In the genomic region with DNA sequence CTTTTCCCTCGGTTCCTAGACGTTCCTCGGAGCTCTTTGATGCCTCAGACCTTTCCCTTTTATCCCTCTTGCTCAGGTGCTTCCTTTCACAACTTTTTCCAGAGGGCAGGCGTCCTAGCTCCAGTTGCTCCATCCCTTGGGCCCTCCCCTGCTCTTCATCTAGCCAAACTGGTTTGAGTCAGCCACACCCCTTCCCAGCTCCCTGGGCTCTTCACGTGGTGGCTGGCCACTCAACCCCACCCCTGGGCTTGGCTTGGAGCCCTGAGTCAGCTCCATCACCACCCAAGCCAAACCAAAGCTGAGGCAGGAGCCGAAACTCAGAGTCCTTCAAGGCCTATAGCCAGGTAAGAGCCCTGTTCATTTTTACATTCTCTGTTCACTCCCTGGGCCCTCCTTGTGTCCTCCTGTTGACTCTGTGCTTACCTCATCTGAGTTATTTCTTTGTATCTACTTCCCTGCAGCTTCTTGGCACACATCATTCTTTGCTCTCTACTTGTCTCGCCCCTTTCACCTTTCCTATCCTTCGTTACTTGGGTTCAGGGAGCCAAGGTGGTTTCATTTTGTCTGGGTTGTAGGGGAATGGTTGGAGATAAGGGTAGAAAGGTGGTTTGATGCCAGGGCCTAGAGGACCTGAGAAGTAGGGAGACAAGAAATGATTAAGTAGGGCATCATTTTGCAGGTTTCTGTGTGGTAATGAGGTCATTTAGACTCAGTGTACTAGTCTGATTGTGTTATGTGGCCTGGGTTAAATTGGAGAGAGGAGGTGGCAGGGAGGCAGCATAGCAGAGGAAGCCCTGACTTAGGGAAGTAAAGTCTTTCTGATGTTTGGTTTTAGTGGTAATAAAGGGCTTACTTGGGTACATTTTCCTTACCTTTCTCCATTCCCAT, we compare ENCODE assay signal across 8 cellular contexts. TPM values are rescaled to one million over a fixed set of nuclear protein-coding genes. Genes with fewer than 3 reads are reported as not detected.
DNase-seq lines count a peak whose midpoint lies in the region; ATAC-seq and TF ChIP-seq lines count a peak whose summit lies in the region.

No MANE protein-coding gene starts in this region.

- peak; percentile 79 for DNase-seq in DMS153 treated with DMSO at 0.1 percent for 48 hours (lab: John Stamatoyannopoulos, UW; ENCODE audit: unreplicated experiment)
- peak; percentile 94 for DNase-seq in NCI-H2196 (lab: John Stamatoyannopoulos, UW; ENCODE audit: unreplicated experiment)
- peak; percentile 86 for DNase-seq in choroid plexus epithelial cell (ENCODE audit: low read depth)
- peak in 1 of 2 donors; percentile 89 for DNase-seq in upper lobe of left lung
- no peak for DNase-seq in hippocampal formation (lab: John Stamatoyannopoulos, UW)

- no peak overlapping the region for H3K9ac ChIP-seq in liver (ENCODE audit: low read depth in 1 of 2, low read length in 2 of 2)

- 54% methylated on average over 8 of the region's 8 CpGs for WGBS in liver
- 53 to 60% methylated on average over 8 of the region's 8 CpGs for WGBS in upper lobe of left lung, 2 donors

- peaks cover 4 to 18% (median 8%) of the 10 kb centered on the region in 4 donors for H3K4me1 ChIP-seq in liver (ENCODE audit: control insufficient read depth in 4 of 4, insufficient read depth in 4 of 4, low read length in 3 of 4)
- H3K4me1 ChIP-seq in upper lobe of left lung = peaks cover 4 to 27% (median 21%) of the 10 kb centered on the region in 4 donors

- no peaks in the 10 kb centered on the region for H3K27me3 ChIP-seq in liver (ENCODE audit: control insufficient read depth in 4 of 4, insufficient read depth in 4 of 4, low read length in 3 of 4)
- no peaks in the 10 kb centered on the region for H3K27me3 ChIP-seq in upper lobe of left lung

- H3K36me3 ChIP-seq in liver (ENCODE audit: control insufficient read depth in 4 of 4, insufficient read depth in 3 of 4, low read depth in 1 of 4, low read length in 3 of 4) (peaks cover 15 to 36% (median 29%) of the 10 kb centered on the region in 4 donors), upper lobe of left lung (peaks cover 30 to 69% (median 61%) of the 10 kb centered on the region in 4 donors)

- H3K27ac ChIP-seq in liver (ENCODE audit: low read depth in 1 of 2, low read length in 2 of 2) = peak overlapping the region; percentile 9 to 38
- H3K27ac ChIP-seq in upper lobe of left lung = peak overlapping the region; percentile 81 to 88 (median 86)

- ATAC-seq in upper lobe of left lung (ENCODE audit: low FRiP score in 2 of 2) (peak; percentile 91 to 92), HG02840 (IDR thresholded peaks at IDR 0.05; ENCODE audit: low FRiP score, unreplicated experiment) (no peak), GM21786 (IDR thresholded peaks at IDR 0.05; ENCODE audit: unreplicated experiment) (no peak)

- no peak for TF ChIP-seq CTCF in choroid plexus epithelial cell (conservative IDR thresholded peaks at IDR 0.05; ENCODE audit: low read depth, low read length)
- TF ChIP-seq CTCF in liver (IDR thresholded peaks at IDR 0.05; ENCODE audit: low read depth, low read length, missing input control) = no peak
- no peak for TF ChIP-seq CTCF in upper lobe of left lung (IDR thresholded peaks at IDR 0.05)

- TF ChIP-seq RAD21 in liver (IDR thresholded peaks at IDR 0.05) = no peak

- peak in 1 of 4 donors; percentile 89 for TF ChIP-seq EP300 in upper lobe of left lung (IDR thresholded peaks at IDR 0.05)

- TF ChIP-seq POLR2A in upper lobe of left lung (IDR thresholded peaks at IDR 0.05) = peak in 3 of 4 donors; percentile 7 to 66 (median 27)

- H3K4me3 ChIP-seq in choroid plexus epithelial cell (ENCODE audit: low read depth, low read length) (no peak overlapping the region), liver (ENCODE audit: low read depth in 1 of 3, low read length in 3 of 3) (no peak overlapping the region), upper lobe of left lung (peak overlapping the region in 3 of 4 donors; percentile 21 to 39 (median 34))

- H3K9me3 ChIP-seq in liver (ENCODE audit: control insufficient read depth in 4 of 4, low read length in 3 of 4) (no peaks in the 10 kb centered on the region), upper lobe of left lung (no peaks in the 10 kb centered on the region)

TF ChIP-seq in liver, 16 proteins besides CTCF, POLR2A, EP300 and RAD21:
- TF ChIP-seq RXRA (IDR thresholded peaks at IDR 0.05) = peak in 1 of 2 donors; percentile 61
- TF ChIP-seq GABPA (IDR thresholded peaks at IDR 0.05 in 1 of 2, conservative IDR thresholded peaks at IDR 0.05 in 1 of 2) = no peak
- no peak for TF ChIP-seq FOXA2 (IDR thresholded peaks at IDR 0.05)
- peak in 1 of 2 donors; percentile 11 for TF ChIP-seq JUND (IDR thresholded peaks at IDR 0.05)
- TF ChIP-seq EGR1 (IDR thresholded peaks at IDR 0.05; ENCODE audit: low read depth in 2 of 2) = peak in 1 of 2 donors; percentile 29
- TF ChIP-seq TAF1 (conservative IDR thresholded peaks at IDR 0.05) = no peak
- peak; percentile 47 for TF ChIP-seq SP1 (IDR thresholded peaks at IDR 0.05)
- TF ChIP-seq, protein P1, sequence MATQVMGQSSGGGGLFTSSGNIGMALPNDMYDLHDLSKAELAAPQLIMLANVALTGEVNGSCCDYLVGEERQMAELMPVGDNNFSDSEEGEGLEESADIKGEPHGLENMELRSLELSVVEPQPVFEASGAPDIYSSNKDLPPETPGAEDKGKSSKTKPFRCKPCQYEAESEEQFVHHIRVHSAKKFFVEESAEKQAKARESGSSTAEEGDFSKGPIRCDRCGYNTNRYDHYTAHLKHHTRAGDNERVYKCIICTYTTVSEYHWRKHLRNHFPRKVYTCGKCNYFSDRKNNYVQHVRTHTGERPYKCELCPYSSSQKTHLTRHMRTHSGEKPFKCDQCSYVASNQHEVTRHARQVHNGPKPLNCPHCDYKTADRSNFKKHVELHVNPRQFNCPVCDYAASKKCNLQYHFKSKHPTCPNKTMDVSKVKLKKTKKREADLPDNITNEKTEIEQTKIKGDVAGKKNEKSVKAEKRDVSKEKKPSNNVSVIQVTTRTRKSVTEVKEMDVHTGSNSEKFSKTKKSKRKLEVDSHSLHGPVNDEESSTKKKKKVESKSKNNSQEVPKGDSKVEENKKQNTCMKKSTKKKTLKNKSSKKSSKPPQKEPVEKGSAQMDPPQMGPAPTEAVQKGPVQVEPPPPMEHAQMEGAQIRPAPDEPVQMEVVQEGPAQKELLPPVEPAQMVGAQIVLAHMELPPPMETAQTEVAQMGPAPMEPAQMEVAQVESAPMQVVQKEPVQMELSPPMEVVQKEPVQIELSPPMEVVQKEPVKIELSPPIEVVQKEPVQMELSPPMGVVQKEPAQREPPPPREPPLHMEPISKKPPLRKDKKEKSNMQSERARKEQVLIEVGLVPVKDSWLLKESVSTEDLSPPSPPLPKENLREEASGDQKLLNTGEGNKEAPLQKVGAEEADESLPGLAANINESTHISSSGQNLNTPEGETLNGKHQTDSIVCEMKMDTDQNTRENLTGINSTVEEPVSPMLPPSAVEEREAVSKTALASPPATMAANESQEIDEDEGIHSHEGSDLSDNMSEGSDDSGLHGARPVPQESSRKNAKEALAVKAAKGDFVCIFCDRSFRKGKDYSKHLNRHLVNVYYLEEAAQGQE (IDR thresholded peaks at IDR 0.05) = no peak
- TF ChIP-seq, protein P2, sequence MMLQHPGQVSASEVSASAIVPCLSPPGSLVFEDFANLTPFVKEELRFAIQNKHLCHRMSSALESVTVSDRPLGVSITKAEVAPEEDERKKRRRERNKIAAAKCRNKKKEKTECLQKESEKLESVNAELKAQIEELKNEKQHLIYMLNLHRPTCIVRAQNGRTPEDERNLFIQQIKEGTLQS (IDR thresholded peaks at IDR 0.05) = no peak
- no peak for TF ChIP-seq FOXA1 (IDR thresholded peaks at IDR 0.05)
- no peak for TF ChIP-seq HNF4G (IDR thresholded peaks at IDR 0.05)
- TF ChIP-seq, protein P3, sequence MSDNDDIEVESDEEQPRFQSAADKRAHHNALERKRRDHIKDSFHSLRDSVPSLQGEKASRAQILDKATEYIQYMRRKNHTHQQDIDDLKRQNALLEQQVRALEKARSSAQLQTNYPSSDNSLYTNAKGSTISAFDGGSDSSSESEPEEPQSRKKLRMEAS (IDR thresholded peaks at IDR 0.05) = peak; percentile 34
- peak; percentile 30 for TF ChIP-seq YY1 (IDR thresholded peaks at IDR 0.05)
- peak in 1 of 2 donors; percentile 51 for TF ChIP-seq HNF4A (conservative IDR thresholded peaks at IDR 0.05)
- TF ChIP-seq, protein P4, sequence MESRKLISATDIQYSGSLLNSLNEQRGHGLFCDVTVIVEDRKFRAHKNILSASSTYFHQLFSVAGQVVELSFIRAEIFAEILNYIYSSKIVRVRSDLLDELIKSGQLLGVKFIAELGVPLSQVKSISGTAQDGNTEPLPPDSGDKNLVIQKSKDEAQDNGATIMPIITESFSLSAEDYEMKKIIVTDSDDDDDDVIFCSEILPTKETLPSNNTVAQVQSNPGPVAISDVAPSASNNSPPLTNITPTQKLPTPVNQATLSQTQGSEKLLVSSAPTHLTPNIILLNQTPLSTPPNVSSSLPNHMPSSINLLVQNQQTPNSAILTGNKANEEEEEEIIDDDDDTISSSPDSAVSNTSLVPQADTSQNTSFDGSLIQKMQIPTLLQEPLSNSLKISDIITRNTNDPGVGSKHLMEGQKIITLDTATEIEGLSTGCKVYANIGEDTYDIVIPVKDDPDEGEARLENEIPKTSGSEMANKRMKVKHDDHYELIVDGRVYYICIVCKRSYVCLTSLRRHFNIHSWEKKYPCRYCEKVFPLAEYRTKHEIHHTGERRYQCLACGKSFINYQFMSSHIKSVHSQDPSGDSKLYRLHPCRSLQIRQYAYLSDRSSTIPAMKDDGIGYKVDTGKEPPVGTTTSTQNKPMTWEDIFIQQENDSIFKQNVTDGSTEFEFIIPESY (IDR thresholded peaks at IDR 0.05) = no peak
- TF ChIP-seq NR2F2 (IDR thresholded peaks at IDR 0.05) = no peak

RNA-seq across cellular contexts. Expression of a gene that starts 7.6 kb away (rescaled TPM):
- total RNA-seq in liver = 10 to 100 TPM in 1 of 2 donors, 1 to 10 TPM in 1; 9.2 to 16.3 TPM
- polyA plus RNA-seq in liver = 10 to 100 TPM; 19.5 to 21.2 TPM
- 10 to 100 TPM; 27.4 to 70.2 (median 33.5) TPM for total RNA-seq in upper lobe of left lung

RNA-seq across cellular contexts. Expression of a gene that starts 21.3 kb away (rescaled TPM):
- total RNA-seq in liver (1 to 10 TPM in 1 of 2 donors, under 1 TPM in 1; 0.33 to 2.7 TPM), upper lobe of left lung (10 to 100 TPM in 4 of 6 donors, 1 to 10 TPM in 2; 6.1 to 45.1 (median 16.0) TPM)
- polyA plus RNA-seq in liver = 1 to 10 TPM in 1 of 2 donors, under 1 TPM in 1; 0.82 to 1.6 TPM

RNA-seq across cellular contexts. Expression of a gene that starts 21.5 kb away (rescaled TPM):
- total RNA-seq in liver = 10 to 100 TPM; 41.0 to 55.4 TPM
- polyA plus RNA-seq in liver = 10 to 100 TPM; 25.9 to 27.1 TPM
- total RNA-seq in upper lobe of left lung = 100 to 1,000 TPM in 2 of 6 donors, 10 to 100 TPM in 4; 69.9 to 137 (median 95.2) TPM

RNA-seq across cellular contexts. Expression of a gene that starts 41.6 kb away (rescaled TPM):
- 10 to 100 TPM; 26.8 to 27.7 TPM for total RNA-seq in liver
- 1 to 10 TPM; 7.6 to 8.7 TPM for polyA plus RNA-seq in liver
- 100 to 1,000 TPM in 1 of 6 donors, 10 to 100 TPM in 5; 38.3 to 102 (median 66.0) TPM for total RNA-seq in upper lobe of left lung

RNA-seq across cellular contexts. Expression of a gene that starts 46.4 kb away (rescaled TPM):
- total RNA-seq in liver (1 to 10 TPM; 3.3 to 4.2 TPM), upper lobe of left lung (10 to 100 TPM; 13.1 to 32.5 (median 14.8) TPM)
- polyA plus RNA-seq in liver = 1 to 10 TPM in 1 of 2 donors, under 1 TPM in 1; 0.86 to 3.5 TPM

Comparison
In these comparisons a context has a peak if more than half of its experiments do, and no peak if none do; other contexts are left out.
1. DNase-seq: peak in DMS153 treated with DMSO at 0.1 percent for 48 hours (single experiment), NCI-H2196 (single experiment) and choroid plexus epithelial cell (single experiment); none in hippocampal formation (0 of 2).
2. H3K4me3 ChIP-seq: peak in upper lobe of left lung (3 of 4); none in choroid plexus epithelial cell (single experiment) and liver (0 of 3).
3. ATAC-seq: peak in upper lobe of left lung (2 of 2); none in HG02840 (single experiment) and GM21786 (single experiment).